In genomic region chr1:47333922-47334764, GRCh38 we compare ENCODE assay signal across 1 cellular context.
A peak's percentile ranks its signal among the peaks of the same experiment; 100 is the strongest.
TF ChIP-seq lines count a peak whose summit lies in the region.

No MANE protein-coding gene starts in this region.

TF ChIP-seq in K562, 482 proteins besides CTCF, POLR2A, EP300 and RAD21 (continued from another document and continues in another):
- TF ChIP-seq ZBTB33 (CRISPR knock-in tag; IDR thresholded peaks at IDR 0.05) (peak; percentile 38; the same call in 1 of the 2 replicates), MTA1 (IDR thresholded peaks at IDR 0.05; ENCODE audit: borderline replicate concordance) (peak; percentile 77; the same call in 1 of the 2 replicates), RBBP5 (IDR thresholded peaks at IDR 0.05; ENCODE audit: borderline replicate concordance, insufficient read depth, low read length, poor library complexity, severe bottlenecking) (peak; percentile 23), SPI1 (IDR thresholded peaks at IDR 0.05; ENCODE audit: borderline replicate concordance, low read depth, low read length) (no peak), GTF2E2 (tag; IDR thresholded peaks at IDR 0.05) (no peak), GATA2 (CRISPR knock-in tag; IDR thresholded peaks at IDR 0.05) (no peak), U2AF2 (optimal IDR thresholded peaks at IDR 0.05; ENCODE audit: low read depth, low read length) (no peak), FOXM1 (IDR thresholded peaks at IDR 0.05; ENCODE audit: low read depth) (no peak), FOXM1 (CRISPR knock-in tag; IDR thresholded peaks at IDR 0.05; ENCODE audit: low read depth) (no peak), HDAC3 (IDR thresholded peaks at IDR 0.05; ENCODE audit: borderline replicate concordance, partially characterized antibody) (no peak), ATF3 (IDR thresholded peaks at IDR 0.05) (no peak), ATF3 (CRISPR knock-in tag; conservative IDR thresholded peaks at IDR 0.05) (peak; percentile 6), TRIM24 (IDR thresholded peaks at IDR 0.05) (no peak), ZNF165 (CRISPR knock-in tag; IDR thresholded peaks at IDR 0.05; ENCODE audit: borderline replicate concordance) (no peak), SMAD4 (CRISPR knock-in tag; conservative IDR thresholded peaks at IDR 0.05) (peak; percentile 86; the same call in 1 of the 2 replicates), ZBED1 (IDR thresholded peaks at IDR 0.05) (0 out of 2 replicates have a peak, but pooled peaks have one; percentile 16), ILK (tag; IDR thresholded peaks at IDR 0.05; ENCODE audit: borderline replicate concordance, low read depth) (no peak), ZNF121 (CRISPR knock-in tag; conservative IDR thresholded peaks at IDR 0.05) (no peak), GABPB2 (CRISPR knock-in tag; conservative IDR thresholded peaks at IDR 0.05) (no peak), ZNF274 (IDR thresholded peaks at IDR 0.05; ENCODE audit: borderline replicate concordance, low read depth, low read length) (no peak), GABPA (tag; conservative IDR thresholded peaks at IDR 0.05; ENCODE audit: low read depth) (peak; percentile 56), ZBTB34 (CRISPR knock-in tag; IDR thresholded peaks at IDR 0.05) (no peak), ZEB2 (IDR thresholded peaks at IDR 0.05) (no peak), PBX2 (CRISPR knock-in tag; IDR thresholded peaks at IDR 0.05; ENCODE audit: low read depth) (no peak), PBX2 (tag; conservative IDR thresholded peaks at IDR 0.05; ENCODE audit: low read depth) (peak; percentile 6; the same call in 1 of the 2 replicates), POLR2AphosphoS5 (IDR thresholded peaks at IDR 0.05; ENCODE audit: control insufficient read depth, insufficient read depth, low read depth, low read length) (no peak; the same call in 1 of the 2 replicates), ZNF239 (CRISPR knock-in tag; IDR thresholded peaks at IDR 0.05) (no peak), BCL6 (CRISPR knock-in tag; IDR thresholded peaks at IDR 0.05) (no peak), E2F3 (CRISPR knock-in tag; IDR thresholded peaks at IDR 0.05) (peak; percentile 44; the same call in 1 of the 2 replicates), KLF1 (tag; IDR thresholded peaks at IDR 0.05) (no peak), POU5F1 (IDR thresholded peaks at IDR 0.05; ENCODE audit: borderline replicate concordance, low read depth, low read length, partially characterized antibody) (no peak), ETS1 (conservative IDR thresholded peaks at IDR 0.05; ENCODE audit: control insufficient read depth, low read depth, low read length) (peak; percentile 98), SOX6 (IDR thresholded peaks at IDR 0.05) (no peak), SMAD2 (IDR thresholded peaks at IDR 0.05; ENCODE audit: low read depth, low read length) (no peak), NR4A1 (CRISPR knock-in tag; IDR thresholded peaks at IDR 0.05) (no peak), NR4A1 (tag; IDR thresholded peaks at IDR 0.05) (peak; percentile 31; the same call in 1 of the 2 replicates), ZNF76 (CRISPR knock-in tag; IDR thresholded peaks at IDR 0.05; ENCODE audit: borderline replicate concordance) (peak; percentile 78; the same call in 1 of the 2 replicates), ZC3H4 (CRISPR knock-in tag; IDR thresholded peaks at IDR 0.05; ENCODE audit: borderline replicate concordance) (no peak; the same call in 1 of the 2 replicates), ZNF584 (CRISPR knock-in tag; IDR thresholded peaks at IDR 0.05; ENCODE audit: low read depth) (peak; percentile 38; the same call in 1 of the 2 replicates)
- TF ChIP-seq, protein P1, sequence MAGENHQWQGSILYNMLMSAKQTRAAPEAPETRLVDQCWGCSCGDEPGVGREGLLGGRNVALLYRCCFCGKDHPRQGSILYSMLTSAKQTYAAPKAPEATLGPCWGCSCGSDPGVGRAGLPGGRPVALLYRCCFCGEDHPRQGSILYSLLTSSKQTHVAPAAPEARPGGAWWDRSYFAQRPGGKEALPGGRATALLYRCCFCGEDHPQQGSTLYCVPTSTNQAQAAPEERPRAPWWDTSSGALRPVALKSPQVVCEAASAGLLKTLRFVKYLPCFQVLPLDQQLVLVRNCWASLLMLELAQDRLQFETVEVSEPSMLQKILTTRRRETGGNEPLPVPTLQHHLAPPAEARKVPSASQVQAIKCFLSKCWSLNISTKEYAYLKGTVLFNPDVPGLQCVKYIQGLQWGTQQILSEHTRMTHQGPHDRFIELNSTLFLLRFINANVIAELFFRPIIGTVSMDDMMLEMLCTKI (IDR thresholded peaks at IDR 0.05; ENCODE audit: partially characterized antibody), result no peak
- TF ChIP-seq, protein P2, sequence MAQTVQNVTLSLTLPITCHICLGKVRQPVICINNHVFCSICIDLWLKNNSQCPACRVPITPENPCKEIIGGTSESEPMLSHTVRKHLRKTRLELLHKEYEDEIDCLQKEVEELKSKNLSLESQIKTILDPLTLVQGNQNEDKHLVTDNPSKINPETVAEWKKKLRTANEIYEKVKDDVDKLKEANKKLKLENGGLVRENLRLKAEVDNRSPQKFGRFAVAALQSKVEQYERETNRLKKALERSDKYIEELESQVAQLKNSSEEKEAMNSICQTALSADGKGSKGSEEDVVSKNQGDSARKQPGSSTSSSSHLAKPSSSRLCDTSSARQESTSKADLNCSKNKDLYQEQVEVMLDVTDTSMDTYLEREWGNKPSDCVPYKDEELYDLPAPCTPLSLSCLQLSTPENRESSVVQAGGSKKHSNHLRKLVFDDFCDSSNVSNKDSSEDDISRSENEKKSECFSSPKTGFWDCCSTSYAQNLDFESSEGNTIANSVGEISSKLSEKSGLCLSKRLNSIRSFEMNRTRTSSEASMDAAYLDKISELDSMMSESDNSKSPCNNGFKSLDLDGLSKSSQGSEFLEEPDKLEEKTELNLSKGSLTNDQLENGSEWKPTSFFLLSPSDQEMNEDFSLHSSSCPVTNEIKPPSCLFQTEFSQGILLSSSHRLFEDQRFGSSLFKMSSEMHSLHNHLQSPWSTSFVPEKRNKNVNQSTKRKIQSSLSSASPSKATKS (CRISPR knock-in tag; IDR thresholded peaks at IDR 0.05), result no peak
- TF ChIP-seq, protein P3, sequence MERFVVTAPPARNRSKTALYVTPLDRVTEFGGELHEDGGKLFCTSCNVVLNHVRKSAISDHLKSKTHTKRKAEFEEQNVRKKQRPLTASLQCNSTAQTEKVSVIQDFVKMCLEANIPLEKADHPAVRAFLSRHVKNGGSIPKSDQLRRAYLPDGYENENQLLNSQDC (CRISPR knock-in tag; IDR thresholded peaks at IDR 0.05), result no peak
- TF ChIP-seq, protein P4, sequence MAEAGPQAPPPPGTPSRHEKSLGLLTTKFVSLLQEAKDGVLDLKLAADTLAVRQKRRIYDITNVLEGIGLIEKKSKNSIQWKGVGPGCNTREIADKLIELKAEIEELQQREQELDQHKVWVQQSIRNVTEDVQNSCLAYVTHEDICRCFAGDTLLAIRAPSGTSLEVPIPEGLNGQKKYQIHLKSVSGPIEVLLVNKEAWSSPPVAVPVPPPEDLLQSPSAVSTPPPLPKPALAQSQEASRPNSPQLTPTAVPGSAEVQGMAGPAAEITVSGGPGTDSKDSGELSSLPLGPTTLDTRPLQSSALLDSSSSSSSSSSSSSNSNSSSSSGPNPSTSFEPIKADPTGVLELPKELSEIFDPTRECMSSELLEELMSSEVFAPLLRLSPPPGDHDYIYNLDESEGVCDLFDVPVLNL (CRISPR knock-in tag; IDR thresholded peaks at IDR 0.05; ENCODE audit: low read depth), result no peak
